31 cellular contexts compared by ENCODE assay signal in genomic region chr16:26158142-26158759, GRCh38.
"Had no signal": no experiment of that assay in that cellular context is flagged by ENCODE, and none has a peak within 500 bp of the region (broad histone marks: within the 10 kb centered on the region; RNA-seq: fewer than 3 reads in every experiment).

No MANE protein-coding gene starts in this region.

- H3K27ac Mint-ChIP-seq: natural killer cell; nephron; neural progenitor cell; progenitor cell of endocrine pancreas; stimulated activated memory B cell treated with anti-CD40 and anti-IgM and Interleukin-4, amounts not matched to agents 10 μg/mL and 1 μg/mL and 100 μg/mL, for 72 hours; stimulated activated naive CD8-positive, alpha-beta T cell treated with anti-CD3 and anti-CD28 coated beads, Interleukin-15, amount 100 ng/mL, for 72 hours; type B pancreatic cell had no signal

- H3K79me2 ChIP-seq: parathyroid adenoma had no signal

- H3K27me3 Mint-ChIP-seq: stimulated activated memory B cell treated with anti-CD40 and anti-IgM and Interleukin-4, amounts not matched to agents 10 μg/mL and 1 μg/mL and 100 μg/mL, for 72 hours; stimulated activated naive CD8-positive, alpha-beta T cell treated with anti-CD3 and anti-CD28 coated beads, Interleukin-15, amount 100 ng/mL, for 72 hours; type B pancreatic cell had no signal

- H3K4me3 Mint-ChIP-seq: natural killer cell; nephron; neural progenitor cell; stimulated activated memory B cell treated with anti-CD40 and anti-IgM and Interleukin-4, amounts not matched to agents 10 μg/mL and 1 μg/mL and 100 μg/mL, for 72 hours; stimulated activated naive CD8-positive, alpha-beta T cell treated with anti-CD3 and anti-CD28 coated beads, Interleukin-15, amount 100 ng/mL, for 72 hours; type B pancreatic cell had no signal

- H3K4me2 ChIP-seq: neural progenitor cell, smooth muscle cell had no signal

- ATAC-seq: natural killer cell; psoas muscle; right cardiac atrium; right lobe of liver; stimulated activated memory B cell treated with anti-CD40 and anti-IgM and Interleukin-4, amounts not matched to agents 10 μg/mL and 1 μg/mL and 100 μg/mL, for 72 hours; stimulated activated naive CD8-positive, alpha-beta T cell treated with anti-CD3 and anti-CD28 coated beads, Interleukin-15, amount 100 ng/mL, for 72 hours; stimulated activated naive CD8-positive, alpha-beta T cell treated with anti-CD3 and anti-CD28 coated beads, Interleukin-15, Interleukin-2, amounts not matched to agents 100 U/mL and 50 U/mL, for 24 hours; upper lobe of right lung had no signal

- H3K27me3 ChIP-seq: neural progenitor cell, ovary, right lobe of liver, spleen, suprapubic skin, testis, tibial artery, transverse colon, upper lobe of right lung, uterus had no signal

- H3K9me3 Mint-ChIP-seq: stimulated activated memory B cell treated with anti-CD40 and anti-IgM and Interleukin-4, amounts not matched to agents 10 μg/mL and 1 μg/mL and 100 μg/mL, for 72 hours; stimulated activated naive CD8-positive, alpha-beta T cell treated with anti-CD3 and anti-CD28 coated beads, Interleukin-15, amount 100 ng/mL, for 72 hours had no signal

- H3K4me1 Mint-ChIP-seq: natural killer cell; nephron; neural progenitor cell; stimulated activated memory B cell treated with anti-CD40 and anti-IgM and Interleukin-4, amounts not matched to agents 10 μg/mL and 1 μg/mL and 100 μg/mL, for 72 hours; stimulated activated naive CD8-positive, alpha-beta T cell treated with anti-CD3 and anti-CD28 coated beads, Interleukin-15, amount 100 ng/mL, for 72 hours had no signal

- H3K36me3 ChIP-seq: neural progenitor cell, right lobe of liver, spleen, suprapubic skin, tibial artery, transverse colon, upper lobe of right lung, uterus had no signal

- H3K4me1 ChIP-seq: neural progenitor cell, parathyroid adenoma, psoas muscle, right lobe of liver, spleen, suprapubic skin, testis, tibial artery, transverse colon, upper lobe of right lung, uterus had no signal

- DNase-seq: natural killer cell; occipital lobe; ovary; posterior cingulate gyrus; psoas muscle; right cardiac atrium; right lobe of liver; spleen; stimulated activated CD4-positive, alpha-beta T cell treated with anti-CD3 and anti-CD28 coated beads, Interleukin-12 subunit alpha, Interleukin-12 subunit beta, amount 100 ng/mL, for 4 hours; stimulated activated CD4-positive, alpha-beta T cell treated with anti-CD3 and anti-CD28 coated beads, Interleukin-1b, Interleukin-23, amount 100 ng/mL, for 48 hours; stimulated activated CD4-positive, alpha-beta T cell treated with anti-CD3 and anti-CD28 coated beads, Interleukin-4, amount 100 ng/mL, for 1 hour; stimulated activated CD4-positive, alpha-beta T cell treated with anti-CD3 and anti-CD28 coated beads, Interleukin-4, amount 100 ng/mL, for 4 hours; stimulated activated CD8-positive, alpha-beta memory T cell treated with anti-CD3 and anti-CD28 coated beads, Interleukin-4, amount 100 ng/mL, for 48 hours; stimulated activated naive CD4-positive, alpha-beta T cell; stimulated activated naive CD8-positive, alpha-beta T cell treated with anti-CD3 and anti-CD28 coated beads, Interleukin-15, amount 100 ng/mL, for 72 hours; stimulated activated naive CD8-positive, alpha-beta T cell treated with anti-CD3 and anti-CD28 coated beads, Interleukin-15, Interleukin-2, amounts not matched to agents 100 U/mL and 50 U/mL, for 24 hours; substantia nigra; testis; tibial artery; transverse colon; upper lobe of right lung; uterus had no signal

- H3K36me3 Mint-ChIP-seq: natural killer cell; neural progenitor cell; stimulated activated memory B cell treated with anti-CD40 and anti-IgM and Interleukin-4, amounts not matched to agents 10 μg/mL and 1 μg/mL and 100 μg/mL, for 72 hours; type B pancreatic cell had no signal

- H3K4me3 ChIP-seq: neural progenitor cell, ovary, psoas muscle, right lobe of liver, skin epidermis, smooth muscle cell, spleen, suprapubic skin, testis, tibial artery, transverse colon, upper lobe of right lung, uterus had no signal

- H3K27ac ChIP-seq: neural progenitor cell, ovary, parathyroid adenoma, psoas muscle, right lobe of liver, skin epidermis, spleen, suprapubic skin, testis, tibial artery, transverse colon, upper lobe of right lung, uterus had no signal

- H3K9me3 ChIP-seq: ovary, psoas muscle, right lobe of liver, testis, tibial artery, transverse colon, upper lobe of right lung, uterus had no signal

- H3K9ac ChIP-seq: neural progenitor cell, parathyroid adenoma had no signal
